8 cellular contexts compared by ENCODE assay signal in the genomic region with DNA sequence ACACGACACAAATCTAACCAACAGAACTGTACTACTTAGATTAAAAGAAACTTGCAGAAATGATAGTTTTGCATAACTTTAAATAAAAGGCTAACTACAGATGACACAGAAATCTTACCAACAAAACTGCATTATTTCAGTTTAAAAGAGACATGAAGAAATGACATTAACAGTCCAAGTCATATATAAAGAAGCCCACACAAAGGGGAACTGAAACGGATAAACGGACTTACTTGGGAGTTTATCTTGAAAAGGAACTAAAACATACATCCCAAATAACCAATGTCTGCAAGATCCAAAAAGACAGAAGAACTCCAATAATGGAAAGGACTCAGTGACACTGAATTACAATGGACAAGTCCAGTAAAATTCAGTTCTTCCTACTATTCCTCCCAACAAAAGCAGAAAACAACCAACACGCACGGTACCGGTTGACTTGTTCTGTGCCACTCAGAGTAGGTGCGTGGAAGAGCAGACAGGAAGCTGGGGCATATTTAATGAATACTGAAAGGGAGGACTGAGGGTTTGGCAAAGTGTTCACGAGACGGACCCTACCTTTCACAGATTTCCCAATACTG. TPM values are rescaled to one million over a fixed set of nuclear protein-coding genes. Genes with fewer than 3 reads are reported as not detected.
DNase-seq lines count a peak whose midpoint lies in the region; ATAC-seq and TF ChIP-seq lines count a peak whose summit lies in the region.

No MANE protein-coding gene starts in this region.

- DNase-seq in NCI-H748 treated with DMSO at 0.1 percent for 48 hours (lab: John Stamatoyannopoulos, UW), result peak; percentile 12
- no peak for DNase-seq in NCI-H748 (lab: John Stamatoyannopoulos, UW; ENCODE audit: unreplicated experiment)
- no peak for DNase-seq in NT2/D1 (ENCODE audit: low read depth, low spot score)
- peak; percentile 36 for DNase-seq in colonic mucosa
- peak in 1 of 2 donors; percentile 14 for DNase-seq in memory B cell (ENCODE audit: low spot score in 2 of 2)
- DNase-seq in type B pancreatic cell (ENCODE audit: extremely low spot score, unreplicated experiment), result no peak
- DNase-seq in NCI-H1048 (lab: John Stamatoyannopoulos, UW), result no peak

- H3K9ac ChIP-seq in NT2/D1 (ENCODE audit: insufficient read length, low read depth), result peak overlapping the region; percentile 57
- peak overlapping the region; percentile 80 for H3K9ac ChIP-seq in colonic mucosa (ENCODE audit: low read depth in 2 of 2, low read length in 2 of 2)

- H3K9me3 Mint-ChIP-seq in memory B cell (no peaks in the 10 kb centered on the region), type B pancreatic cell (no peaks in the 10 kb centered on the region)

- H3K36me3 Mint-ChIP-seq in memory B cell (no peaks in the 10 kb centered on the region), type B pancreatic cell (peaks cover 9% of the 10 kb centered on the region)

- peak overlapping the region; percentile 59 for H3K4me3 ChIP-seq in NT2/D1 (ENCODE audit: insufficient read length, low read depth)
- H3K4me3 ChIP-seq in colonic mucosa, result peak overlapping the region; percentile 74

- H3K27me3 Mint-ChIP-seq in memory B cell (peaks cover 2% of the 10 kb centered on the region), type B pancreatic cell (peaks cover 39% of the 10 kb centered on the region)

- H3K27me3 ChIP-seq in NT2/D1 (ENCODE audit: insufficient read depth, insufficient read length) (peaks cover 39% of the 10 kb centered on the region), colonic mucosa (no peaks in the 10 kb centered on the region)

- intact Hi-C loops in colonic mucosa (cut with DNase I), result no loop called here

- H3K4me1 Mint-ChIP-seq in memory B cell, result peaks cover 8% of the 10 kb centered on the region
- peaks cover 3% of the 10 kb centered on the region for H3K4me1 Mint-ChIP-seq in type B pancreatic cell (ENCODE audit: unreplicated experiment)

- H3K4me1 ChIP-seq in NT2/D1 (ENCODE audit: insufficient read depth, insufficient read length) (no peaks in the 10 kb centered on the region), colonic mucosa (no peaks in the 10 kb centered on the region)

- peak; percentile 35 for ATAC-seq in HG02623 (IDR thresholded peaks at IDR 0.05; ENCODE audit: unreplicated experiment)
- ATAC-seq in memory B cell (ENCODE audit: low read depth), result peak; percentile 40

- no peak overlapping the region for H3K27ac Mint-ChIP-seq in memory B cell
- H3K27ac Mint-ChIP-seq in type B pancreatic cell, result peak overlapping the region; percentile 14

- peaks cover 4% of the 10 kb centered on the region; the same call in 1 of the 2 replicates for H3K9me3 ChIP-seq in NT2/D1 (ENCODE audit: insufficient read depth, low read length)
- H3K9me3 ChIP-seq in colonic mucosa, result no peaks in the 10 kb centered on the region

- TF ChIP-seq CTCF in colonic mucosa (IDR thresholded peaks at IDR 0.05), result no peak
- no peak for TF ChIP-seq CTCF in type B pancreatic cell (conservative IDR thresholded peaks at IDR 0.05)

- peak overlapping the region; percentile 62 for H3K27ac ChIP-seq in colonic mucosa

- no peaks in the 10 kb centered on the region for H3K36me3 ChIP-seq in NT2/D1 (ENCODE audit: insufficient read depth, insufficient read length, low read length)
- no peaks in the 10 kb centered on the region for H3K36me3 ChIP-seq in colonic mucosa

- H3K4me3 Mint-ChIP-seq in memory B cell (peak overlapping the region; percentile 89), type B pancreatic cell (peak overlapping the region; percentile 89)

RNA-seq across cellular contexts. Expression of a gene that starts 0.8 kb away (rescaled TPM):
- total RNA-seq in colonic mucosa (10 to 100 TPM; 30.0 to 40.3 TPM), type B pancreatic cell (ENCODE audit: low replicate concordance) (56.2 and 58.1 TPM in 2 replicates)

Comparison
In these comparisons a context has a peak if more than half of its experiments do, and no peak if none do; other contexts are left out.
1. DNase-seq: peak in NCI-H748 treated with DMSO at 0.1 percent for 48 hours (single experiment) and colonic mucosa (single experiment); none in NCI-H748 (single experiment), NT2/D1 (single experiment), type B pancreatic cell (single experiment) and NCI-H1048 (single experiment).